Comparison of ENCODE assay signal across 1 cellular context in the genomic region with DNA sequence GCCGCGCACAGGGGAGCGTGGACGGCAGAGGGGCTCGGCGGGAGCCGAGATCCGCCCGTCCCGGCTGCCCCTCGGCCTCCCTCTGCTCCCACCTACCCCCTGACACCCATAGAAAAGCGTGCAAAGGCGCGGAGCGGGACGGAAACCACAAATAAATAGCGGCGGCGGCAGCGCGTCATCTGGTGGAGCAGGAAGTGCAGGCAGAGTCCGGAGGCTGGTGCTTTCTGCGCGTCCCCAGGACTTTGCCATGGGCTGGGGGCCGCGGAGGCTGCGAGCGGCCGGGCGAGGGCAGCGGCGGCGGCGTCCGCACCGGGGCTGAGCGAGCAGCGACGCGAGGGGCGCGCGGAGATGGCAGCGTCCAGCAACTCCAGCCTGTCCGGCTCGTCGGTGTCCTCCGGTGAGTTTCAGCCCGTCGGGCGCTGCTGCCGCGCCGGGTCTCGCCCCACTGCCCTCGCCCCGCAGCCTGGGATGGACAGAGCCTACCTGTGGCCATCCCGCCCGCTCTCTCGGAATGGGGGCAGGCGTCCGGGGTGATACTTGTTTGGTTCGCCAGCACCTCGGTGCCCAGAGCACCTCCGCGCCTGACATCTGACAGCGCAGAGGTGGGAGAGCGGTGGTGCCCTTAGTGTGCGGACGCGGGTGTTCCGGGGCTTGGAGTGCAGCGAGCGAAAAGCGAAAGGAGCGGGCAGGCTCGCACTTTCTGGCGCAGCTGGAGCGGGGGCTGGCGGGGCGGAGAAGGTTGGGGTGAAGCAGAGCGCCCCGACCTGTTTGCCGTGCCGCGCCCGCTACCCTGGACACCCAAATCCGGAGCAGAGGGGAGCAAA.
TF ChIP-seq lines count a peak whose summit lies in the region.

A gene (plus strand): TSS at position 182 of the 824 bp plus-strand sequence.

TF ChIP-seq in GM12878, 131 proteins besides CTCF, POLR2A, EP300 and RAD21:
- TF ChIP-seq CHD4 (IDR thresholded peaks at IDR 0.05): no peak
- TF ChIP-seq MTA3 (IDR thresholded peaks at IDR 0.05; ENCODE audit: borderline replicate concordance, low read length): no peak
- TF ChIP-seq, protein P1, sequence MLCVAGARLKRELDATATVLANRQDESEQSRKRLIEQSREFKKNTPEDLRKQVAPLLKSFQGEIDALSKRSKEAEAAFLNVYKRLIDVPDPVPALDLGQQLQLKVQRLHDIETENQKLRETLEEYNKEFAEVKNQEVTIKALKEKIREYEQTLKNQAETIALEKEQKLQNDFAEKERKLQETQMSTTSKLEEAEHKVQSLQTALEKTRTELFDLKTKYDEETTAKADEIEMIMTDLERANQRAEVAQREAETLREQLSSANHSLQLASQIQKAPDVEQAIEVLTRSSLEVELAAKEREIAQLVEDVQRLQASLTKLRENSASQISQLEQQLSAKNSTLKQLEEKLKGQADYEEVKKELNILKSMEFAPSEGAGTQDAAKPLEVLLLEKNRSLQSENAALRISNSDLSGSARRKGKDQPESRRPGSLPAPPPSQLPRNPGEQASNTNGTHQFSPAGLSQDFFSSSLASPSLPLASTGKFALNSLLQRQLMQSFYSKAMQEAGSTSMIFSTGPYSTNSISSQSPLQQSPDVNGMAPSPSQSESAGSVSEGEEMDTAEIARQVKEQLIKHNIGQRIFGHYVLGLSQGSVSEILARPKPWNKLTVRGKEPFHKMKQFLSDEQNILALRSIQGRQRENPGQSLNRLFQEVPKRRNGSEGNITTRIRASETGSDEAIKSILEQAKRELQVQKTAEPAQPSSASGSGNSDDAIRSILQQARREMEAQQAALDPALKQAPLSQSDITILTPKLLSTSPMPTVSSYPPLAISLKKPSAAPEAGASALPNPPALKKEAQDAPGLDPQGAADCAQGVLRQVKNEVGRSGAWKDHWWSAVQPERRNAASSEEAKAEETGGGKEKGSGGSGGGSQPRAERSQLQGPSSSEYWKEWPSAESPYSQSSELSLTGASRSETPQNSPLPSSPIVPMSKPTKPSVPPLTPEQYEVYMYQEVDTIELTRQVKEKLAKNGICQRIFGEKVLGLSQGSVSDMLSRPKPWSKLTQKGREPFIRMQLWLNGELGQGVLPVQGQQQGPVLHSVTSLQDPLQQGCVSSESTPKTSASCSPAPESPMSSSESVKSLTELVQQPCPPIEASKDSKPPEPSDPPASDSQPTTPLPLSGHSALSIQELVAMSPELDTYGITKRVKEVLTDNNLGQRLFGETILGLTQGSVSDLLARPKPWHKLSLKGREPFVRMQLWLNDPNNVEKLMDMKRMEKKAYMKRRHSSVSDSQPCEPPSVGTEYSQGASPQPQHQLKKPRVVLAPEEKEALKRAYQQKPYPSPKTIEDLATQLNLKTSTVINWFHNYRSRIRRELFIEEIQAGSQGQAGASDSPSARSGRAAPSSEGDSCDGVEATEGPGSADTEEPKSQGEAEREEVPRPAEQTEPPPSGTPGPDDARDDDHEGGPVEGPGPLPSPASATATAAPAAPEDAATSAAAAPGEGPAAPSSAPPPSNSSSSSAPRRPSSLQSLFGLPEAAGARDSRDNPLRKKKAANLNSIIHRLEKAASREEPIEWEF (IDR thresholded peaks at IDR 0.05; ENCODE audit: insufficient replicate concordance, low read depth, low read length): no peak
- no peak for TF ChIP-seq ZNF274 (IDR thresholded peaks at IDR 0.05; ENCODE audit: insufficient read depth, insufficient read length)
- TF ChIP-seq JUNB (IDR thresholded peaks at IDR 0.05): no peak
- no peak for TF ChIP-seq SMC3 (IDR thresholded peaks at IDR 0.05; ENCODE audit: borderline replicate concordance, low read length)
- TF ChIP-seq, protein P2, sequence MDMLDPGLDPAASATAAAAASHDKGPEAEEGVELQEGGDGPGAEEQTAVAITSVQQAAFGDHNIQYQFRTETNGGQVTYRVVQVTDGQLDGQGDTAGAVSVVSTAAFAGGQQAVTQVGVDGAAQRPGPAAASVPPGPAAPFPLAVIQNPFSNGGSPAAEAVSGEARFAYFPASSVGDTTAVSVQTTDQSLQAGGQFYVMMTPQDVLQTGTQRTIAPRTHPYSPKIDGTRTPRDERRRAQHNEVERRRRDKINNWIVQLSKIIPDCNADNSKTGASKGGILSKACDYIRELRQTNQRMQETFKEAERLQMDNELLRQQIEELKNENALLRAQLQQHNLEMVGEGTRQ (IDR thresholded peaks at IDR 0.05; ENCODE audit: borderline replicate concordance, low read depth, low read length): no peak
- TF ChIP-seq MEF2B (IDR thresholded peaks at IDR 0.05; ENCODE audit: partially characterized antibody, poor library complexity, severe bottlenecking): no peak
- no peak for TF ChIP-seq ZSCAN29 (IDR thresholded peaks at IDR 0.05)
- TF ChIP-seq, protein P3, sequence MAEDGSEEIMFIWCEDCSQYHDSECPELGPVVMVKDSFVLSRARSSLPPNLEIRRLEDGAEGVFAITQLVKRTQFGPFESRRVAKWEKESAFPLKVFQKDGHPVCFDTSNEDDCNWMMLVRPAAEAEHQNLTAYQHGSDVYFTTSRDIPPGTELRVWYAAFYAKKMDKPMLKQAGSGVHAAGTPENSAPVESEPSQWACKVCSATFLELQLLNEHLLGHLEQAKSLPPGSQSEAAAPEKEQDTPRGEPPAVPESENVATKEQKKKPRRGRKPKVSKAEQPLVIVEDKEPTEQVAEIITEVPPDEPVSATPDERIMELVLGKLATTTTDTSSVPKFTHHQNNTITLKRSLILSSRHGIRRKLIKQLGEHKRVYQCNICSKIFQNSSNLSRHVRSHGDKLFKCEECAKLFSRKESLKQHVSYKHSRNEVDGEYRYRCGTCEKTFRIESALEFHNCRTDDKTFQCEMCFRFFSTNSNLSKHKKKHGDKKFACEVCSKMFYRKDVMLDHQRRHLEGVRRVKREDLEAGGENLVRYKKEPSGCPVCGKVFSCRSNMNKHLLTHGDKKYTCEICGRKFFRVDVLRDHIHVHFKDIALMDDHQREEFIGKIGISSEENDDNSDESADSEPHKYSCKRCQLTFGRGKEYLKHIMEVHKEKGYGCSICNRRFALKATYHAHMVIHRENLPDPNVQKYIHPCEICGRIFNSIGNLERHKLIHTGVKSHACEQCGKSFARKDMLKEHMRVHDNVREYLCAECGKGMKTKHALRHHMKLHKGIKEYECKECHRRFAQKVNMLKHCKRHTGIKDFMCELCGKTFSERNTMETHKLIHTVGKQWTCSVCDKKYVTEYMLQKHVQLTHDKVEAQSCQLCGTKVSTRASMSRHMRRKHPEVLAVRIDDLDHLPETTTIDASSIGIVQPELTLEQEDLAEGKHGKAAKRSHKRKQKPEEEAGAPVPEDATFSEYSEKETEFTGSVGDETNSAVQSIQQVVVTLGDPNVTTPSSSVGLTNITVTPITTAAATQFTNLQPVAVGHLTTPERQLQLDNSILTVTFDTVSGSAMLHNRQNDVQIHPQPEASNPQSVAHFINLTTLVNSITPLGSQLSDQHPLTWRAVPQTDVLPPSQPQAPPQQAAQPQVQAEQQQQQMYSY (CRISPR knock-in tag; IDR thresholded peaks at IDR 0.05): no peak
- TF ChIP-seq ASH2L (IDR thresholded peaks at IDR 0.05; ENCODE audit: borderline replicate concordance, low read depth): no peak
- TF ChIP-seq GATAD2B (conservative IDR thresholded peaks at IDR 0.05; ENCODE audit: low read depth): no peak
- TF ChIP-seq, protein P4, sequence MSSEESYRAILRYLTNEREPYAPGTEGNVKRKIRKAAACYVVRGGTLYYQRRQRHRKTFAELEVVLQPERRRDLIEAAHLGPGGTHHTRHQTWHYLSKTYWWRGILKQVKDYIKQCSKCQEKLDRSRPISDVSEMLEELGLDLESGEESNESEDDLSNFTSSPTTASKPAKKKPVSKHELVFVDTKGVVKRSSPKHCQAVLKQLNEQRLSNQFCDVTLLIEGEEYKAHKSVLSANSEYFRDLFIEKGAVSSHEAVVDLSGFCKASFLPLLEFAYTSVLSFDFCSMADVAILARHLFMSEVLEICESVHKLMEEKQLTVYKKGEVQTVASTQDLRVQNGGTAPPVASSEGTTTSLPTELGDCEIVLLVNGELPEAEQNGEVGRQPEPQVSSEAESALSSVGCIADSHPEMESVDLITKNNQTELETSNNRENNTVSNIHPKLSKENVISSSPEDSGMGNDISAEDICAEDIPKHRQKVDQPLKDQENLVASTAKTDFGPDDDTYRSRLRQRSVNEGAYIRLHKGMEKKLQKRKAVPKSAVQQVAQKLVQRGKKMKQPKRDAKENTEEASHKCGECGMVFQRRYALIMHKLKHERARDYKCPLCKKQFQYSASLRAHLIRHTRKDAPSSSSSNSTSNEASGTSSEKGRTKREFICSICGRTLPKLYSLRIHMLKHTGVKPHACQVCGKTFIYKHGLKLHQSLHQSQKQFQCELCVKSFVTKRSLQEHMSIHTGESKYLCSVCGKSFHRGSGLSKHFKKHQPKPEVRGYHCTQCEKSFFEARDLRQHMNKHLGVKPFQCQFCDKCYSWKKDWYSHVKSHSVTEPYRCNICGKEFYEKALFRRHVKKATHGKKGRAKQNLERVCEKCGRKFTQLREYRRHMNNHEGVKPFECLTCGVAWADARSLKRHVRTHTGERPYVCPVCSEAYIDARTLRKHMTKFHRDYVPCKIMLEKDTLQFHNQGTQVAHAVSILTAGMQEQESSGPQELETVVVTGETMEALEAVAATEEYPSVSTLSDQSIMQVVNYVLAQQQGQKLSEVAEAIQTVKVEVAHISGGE (CRISPR knock-in tag; IDR thresholded peaks at IDR 0.05): no peak
- TF ChIP-seq, protein P5, sequence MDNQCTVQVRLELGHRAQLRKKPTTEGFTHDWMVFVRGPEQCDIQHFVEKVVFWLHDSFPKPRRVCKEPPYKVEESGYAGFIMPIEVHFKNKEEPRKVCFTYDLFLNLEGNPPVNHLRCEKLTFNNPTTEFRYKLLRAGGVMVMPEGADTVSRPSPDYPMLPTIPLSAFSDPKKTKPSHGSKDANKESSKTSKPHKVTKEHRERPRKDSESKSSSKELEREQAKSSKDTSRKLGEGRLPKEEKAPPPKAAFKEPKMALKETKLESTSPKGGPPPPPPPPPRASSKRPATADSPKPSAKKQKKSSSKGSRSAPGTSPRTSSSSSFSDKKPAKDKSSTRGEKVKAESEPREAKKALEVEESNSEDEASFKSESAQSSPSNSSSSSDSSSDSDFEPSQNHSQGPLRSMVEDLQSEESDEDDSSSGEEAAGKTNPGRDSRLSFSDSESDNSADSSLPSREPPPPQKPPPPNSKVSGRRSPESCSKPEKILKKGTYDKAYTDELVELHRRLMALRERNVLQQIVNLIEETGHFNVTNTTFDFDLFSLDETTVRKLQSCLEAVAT (IDR thresholded peaks at IDR 0.05): no peak
- no peak for TF ChIP-seq BACH1 (IDR thresholded peaks at IDR 0.05; ENCODE audit: borderline replicate concordance)
- TF ChIP-seq, protein P6, sequence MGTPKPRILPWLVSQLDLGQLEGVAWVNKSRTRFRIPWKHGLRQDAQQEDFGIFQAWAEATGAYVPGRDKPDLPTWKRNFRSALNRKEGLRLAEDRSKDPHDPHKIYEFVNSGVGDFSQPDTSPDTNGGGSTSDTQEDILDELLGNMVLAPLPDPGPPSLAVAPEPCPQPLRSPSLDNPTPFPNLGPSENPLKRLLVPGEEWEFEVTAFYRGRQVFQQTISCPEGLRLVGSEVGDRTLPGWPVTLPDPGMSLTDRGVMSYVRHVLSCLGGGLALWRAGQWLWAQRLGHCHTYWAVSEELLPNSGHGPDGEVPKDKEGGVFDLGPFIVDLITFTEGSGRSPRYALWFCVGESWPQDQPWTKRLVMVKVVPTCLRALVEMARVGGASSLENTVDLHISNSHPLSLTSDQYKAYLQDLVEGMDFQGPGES (IDR thresholded peaks at IDR 0.05): no peak
TF ChIP-seq in GM12878: peak in this region for 0.
